ENCODE assay signal across 26 cellular contexts in the genomic region with DNA sequence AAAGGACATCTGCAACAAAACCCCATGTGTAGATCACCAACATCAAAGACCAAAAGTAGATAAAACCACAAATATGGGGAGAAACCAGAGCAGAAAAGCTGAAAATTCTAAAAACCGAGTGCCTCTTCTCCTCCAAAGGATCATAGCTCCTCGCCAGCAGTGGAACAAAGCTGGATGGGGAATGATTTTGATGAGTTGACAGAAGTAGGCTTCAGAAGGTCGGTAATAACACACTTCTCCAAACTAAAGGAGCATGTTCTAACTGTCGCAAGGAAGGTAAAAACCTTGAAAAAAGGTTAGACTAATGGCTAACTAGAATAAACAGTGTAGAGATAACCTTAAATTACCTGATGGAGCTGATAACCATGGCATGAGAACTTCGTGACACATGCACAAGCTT.
A peak's percentile ranks its signal among the peaks of the same experiment; 100 is the strongest.
DNase-seq lines count a peak whose midpoint lies in the region; ATAC-seq, FAIRE-seq and TF ChIP-seq lines count a peak whose summit lies in the region.
"Had no signal": no experiment of that assay in that cellular context is flagged by ENCODE, and none has a peak within 500 bp of the region (broad histone marks: within the 10 kb centered on the region; RNA-seq: fewer than 3 reads in every experiment).

No MANE protein-coding gene starts in this region.

- TF ChIP-seq EP300 in HepG2 (IDR thresholded peaks at IDR 0.05; ENCODE audit: low read depth in 2 of 2, low read length in 2 of 2) (no peak), HepG2 (CRISPR knock-in tag; IDR thresholded peaks at IDR 0.05; ENCODE audit: borderline replicate concordance) (no peak)

- H3K27me3 ChIP-seq in HepG2 (ENCODE audit: control insufficient read depth in 1 of 2, insufficient read depth in 2 of 2, low read length in 2 of 2) (peaks cover 2 to 3% of the 10 kb centered on the region in 2 experiments; a peak in 2 of 5 replicates), right lobe of liver (no peaks in the 10 kb centered on the region), bronchial epithelial cell (ENCODE audit: control insufficient read depth, insufficient read depth, low read length) (no peaks in the 10 kb centered on the region), hepatocyte (no peaks in the 10 kb centered on the region)
- H3K27me3 ChIP-seq: BE2C, BLaER1 had no signal

- no peak for TF ChIP-seq RAD21 in HepG2 (CRISPR knock-in tag; IDR thresholded peaks at IDR 0.05)

- H3K79me2 ChIP-seq in HepG2 (ENCODE audit: insufficient read depth, low read length) (no peaks in the 10 kb centered on the region), hepatocyte (no peaks in the 10 kb centered on the region)

- no peak overlapping the region for H3K27ac ChIP-seq in HepG2 (ENCODE audit: extremely low read length, insufficient read depth, low read length)
- no peak overlapping the region for H3K27ac ChIP-seq in right lobe of liver
- H3K27ac ChIP-seq in hepatocyte, result peak overlapping the region; percentile 38
- H3K27ac ChIP-seq: 22Rv1, BLaER1 had no signal

- H3K4me3 ChIP-seq in HepG2 (replicated peaks in 1 of 3; ENCODE audit: insufficient read depth in 1 of 3, low read depth in 2 of 3, low read length in 3 of 3) (no peak overlapping the region), right lobe of liver (no peak overlapping the region), bronchial epithelial cell (ENCODE audit: low read depth, low read length) (no peak overlapping the region), hepatocyte (no peak overlapping the region), lower leg skin (ENCODE audit: low read depth, poor library complexity, severe bottlenecking) (no peak overlapping the region)
- H3K4me3 ChIP-seq: BLaER1, GM12878 had no signal

- H4K20me1 ChIP-seq in HepG2 (ENCODE audit: insufficient read depth, low read length), result no peaks in the 10 kb centered on the region
- no peaks in the 10 kb centered on the region for H4K20me1 ChIP-seq in hepatocyte (ENCODE audit: insufficient read depth, poor library complexity, severe bottlenecking)
- H4K20me1 ChIP-seq: BLaER1 had no signal

- CTCF ChIA-PET in HepG2 (lab: Yijun Ruan, JAX; ENCODE audit: low intra/inter-chr PET ratio, low total read pairs), result no interaction called here

- no peak overlapping the region for H3K9ac ChIP-seq in HepG2 (ENCODE audit: insufficient read depth, low read depth, low read length)
- H3K9ac ChIP-seq: BLaER1 had no signal

- POLR2A ChIA-PET in HepG2 (lab: Yijun Ruan, JAX), result interaction anchor here (1.5 kb wide), 1 partner anchor 74 kb away, joined by 4 read pairs; no protein-coding TSS in a partner anchor

- H2AFZ ChIP-seq in HepG2 (ENCODE audit: low read length), result no peak overlapping the region
- no peak overlapping the region for H2AFZ ChIP-seq in hepatocyte

- TF ChIP-seq POLR2A in HepG2 (IDR thresholded peaks at IDR 0.05; ENCODE audit: insufficient read depth in 1 of 2, low read depth in 2 of 2, low read length in 2 of 2) (no peak), right lobe of liver (IDR thresholded peaks at IDR 0.05) (no peak), lower leg skin (IDR thresholded peaks at IDR 0.05) (no peak)

- no TSS peak for BruUV-seq in HepG2 (replicated peaks; lab: Mats Ljungman, UMichigan)

- H3K4me1 ChIP-seq in HepG2 (ENCODE audit: insufficient read depth, low read length) (peaks cover 15% of the 10 kb centered on the region), right lobe of liver (no peaks in the 10 kb centered on the region), hepatocyte (ENCODE audit: insufficient read depth) (peaks cover 6% of the 10 kb centered on the region)
- H3K4me1 ChIP-seq: BE2C, BLaER1 had no signal

- intact Hi-C loops in HepG2 (cut with micrococcal nuclease; ENCODE audit: unreplicated experiment), result loop anchor here (10.0 kb wide), 1 partner anchor 1182 kb away; a partner anchor contains a TSS
- intact Hi-C loops in right lobe of liver (cut with DNase I), result no loop called here
- intact Hi-C loops in lower leg skin (cut with DNase I; ENCODE audit: low total_unique reads), result no loop called here

- TF ChIP-seq CTCF in HepG2 (CRISPR knock-in tag; IDR thresholded peaks at IDR 0.05) (no peak), right lobe of liver (IDR thresholded peaks at IDR 0.05) (no peak), bronchial epithelial cell (IDR thresholded peaks at IDR 0.05; ENCODE audit: insufficient read depth, low read length, severe bottlenecking) (no peak), hepatocyte (IDR thresholded peaks at IDR 0.05; ENCODE audit: poor library complexity) (no peak), lower leg skin (IDR thresholded peaks at IDR 0.05) (no peak)

- H3K9me3 ChIP-seq in HepG2 (ENCODE audit: low read length) (no peaks in the 10 kb centered on the region), right lobe of liver (no peaks in the 10 kb centered on the region), hepatocyte (ENCODE audit: low read depth) (no peaks in the 10 kb centered on the region)
- H3K9me3 ChIP-seq: BE2C, BLaER1 had no signal

- 3% methylated on average over 5 of the region's 5 CpGs for WGBS in HepG2 (ENCODE audit: low lambda C conversion rate)
- WGBS in right lobe of liver (ENCODE audit: insufficient coverage, low coverage, low lambda C conversion rate, missing lambda C conversion rate), result 36% methylated on average over 5 of the region's 5 CpGs
- WGBS in hepatocyte (ENCODE audit: low lambda C conversion rate, missing lambda C conversion rate), result 65% methylated on average over 5 of the region's 5 CpGs
- 79 to 82% methylated on average over 5 of the region's 5 CpGs for WGBS in lower leg skin, 2 donors

- in situ Hi-C loops in HepG2 (cut with HindIII; ENCODE audit: extremely low pct_ligation_motif_present, low pct_unique_long_range_greater_than_20kb), result loop anchor here (25.0 kb wide), 1 partner anchor 435 kb away; no protein-coding TSS in a partner anchor

- DNase-seq in HepG2 (ENCODE audit: low spot score) (no peak), right lobe of liver (no peak), bronchial epithelial cell (ENCODE audit: low read depth) (no peak), hepatocyte (ENCODE audit: low spot score) (no peak), NCI-H1105 (lab: John Stamatoyannopoulos, UW) (no peak), lower leg skin (ENCODE audit: low spot score in 2 of 2) (no peak)
- DNase-seq: ACHN; BE2C; C1 segment of cervical spinal cord; CD4-positive, alpha-beta memory T cell; CD4-positive, CD25-positive, alpha-beta regulatory T cell; CD8-positive, alpha-beta memory T cell; COR-L47; DMS 273 treated with DMSO at 0.1 percent for 48 hours; DMS153; DMS53; DMS79; DND-41; EL; GDM1 had no signal

- no peak for ATAC-seq in HepG2
- no peak for ATAC-seq in right lobe of liver
- no peak for ATAC-seq in HG03520 (IDR thresholded peaks at IDR 0.05; ENCODE audit: unreplicated experiment)
- ATAC-seq: GM12878 had no signal

- H3K9me2 ChIP-seq in hepatocyte (replicated peaks; ENCODE audit: insufficient read depth), result no peaks in the 10 kb centered on the region

- H3K36me3 ChIP-seq in HepG2 (replicated peaks in 1 of 2; ENCODE audit: control insufficient read depth in 1 of 2, insufficient read depth in 2 of 2, low read length in 2 of 2), result no peaks in the 10 kb centered on the region
- H3K36me3 ChIP-seq in right lobe of liver, result no peaks in the 10 kb centered on the region
- no peaks in the 10 kb centered on the region for H3K36me3 ChIP-seq in bronchial epithelial cell (ENCODE audit: control insufficient read depth, insufficient read depth, low read length)
- no peaks in the 10 kb centered on the region for H3K36me3 ChIP-seq in hepatocyte (replicated peaks; ENCODE audit: insufficient read depth, low read depth)
- H3K36me3 ChIP-seq: BE2C, BLaER1 had no signal

- no peak overlapping the region for H3K4me2 ChIP-seq in HepG2 (ENCODE audit: low read depth, low read length)
- peak overlapping the region; percentile 59 for H3K4me2 ChIP-seq in hepatocyte
- H3K4me2 ChIP-seq: BLaER1 had no signal

- FAIRE-seq in HepG2 (lab: Jason Lieb, UNC) (no peak), bronchial epithelial cell (lab: Jason Lieb, UNC) (peak; percentile 7)
- FAIRE-seq: GM12878, GM12892, GM18507 had no signal

TF ChIP-seq in HepG2, 621 proteins besides CTCF, POLR2A, EP300 and RAD21:
- TF ChIP-seq ZNF256 (CRISPR knock-in tag; conservative IDR thresholded peaks at IDR 0.05) (no peak), MAFF (IDR thresholded peaks at IDR 0.05; ENCODE audit: low read depth, low read length) (peak; percentile 56), MAFK (conservative IDR thresholded peaks at IDR 0.05 in 1 of 2, IDR thresholded peaks at IDR 0.05 in 1 of 2; ENCODE audit: low read length in 2 of 2) (peak; percentile 63 to 76), GPN1 (CRISPR knock-in tag; IDR thresholded peaks at IDR 0.05; ENCODE audit: borderline replicate concordance) (no peak)
